1 cellular context compared by ENCODE assay signal in genomic region chr3:72052841-72053409, GRCh38.
TF ChIP-seq lines count a peak whose summit lies in the region.

No MANE protein-coding gene starts in this region.

TF ChIP-seq in K562, 482 proteins besides CTCF, POLR2A, EP300 and RAD21 (continued from another document and continues in another):
- peak; percentile 95 for TF ChIP-seq MTA3 (IDR thresholded peaks at IDR 0.05; ENCODE audit: borderline replicate concordance)
- no peak for TF ChIP-seq PBX2 (CRISPR knock-in tag; IDR thresholded peaks at IDR 0.05; ENCODE audit: low read depth)
- no peak for TF ChIP-seq PBX2 (tag; conservative IDR thresholded peaks at IDR 0.05; ENCODE audit: low read depth)
- TF ChIP-seq POLR2AphosphoS2 (IDR thresholded peaks at IDR 0.05; ENCODE audit: low read length), result no peak
- TF ChIP-seq FOXA1 (IDR thresholded peaks at IDR 0.05; ENCODE audit: borderline replicate concordance), result no peak
- TF ChIP-seq MBD2 (IDR thresholded peaks at IDR 0.05; ENCODE audit: borderline replicate concordance, low read depth), result no peak
- 0 out of 2 replicates have a peak, but pooled peaks have one; percentile 30 for TF ChIP-seq ZNF175 (CRISPR knock-in tag; IDR thresholded peaks at IDR 0.05; ENCODE audit: low read depth)
- TF ChIP-seq ATF2 (CRISPR knock-in tag; IDR thresholded peaks at IDR 0.05), result no peak
- no peak for TF ChIP-seq ZNF140 (CRISPR knock-in tag; IDR thresholded peaks at IDR 0.05)
- no peak for TF ChIP-seq TCFL5 (CRISPR knock-in tag; conservative IDR thresholded peaks at IDR 0.05)
- no peak for TF ChIP-seq ELK1 (CRISPR knock-in tag; IDR thresholded peaks at IDR 0.05)
- no peak for TF ChIP-seq CGGBP1 (CRISPR knock-in tag; IDR thresholded peaks at IDR 0.05)
- no peak for TF ChIP-seq RBM14 (IDR thresholded peaks at IDR 0.05; ENCODE audit: borderline replicate concordance, insufficient read depth, low read depth, low read length)
- no peak for TF ChIP-seq HCFC1 (IDR thresholded peaks at IDR 0.05; ENCODE audit: low read depth, low read length)
- TF ChIP-seq DLX4 (CRISPR knock-in tag; IDR thresholded peaks at IDR 0.05), result no peak
- TF ChIP-seq ZBTB11 (CRISPR knock-in tag; IDR thresholded peaks at IDR 0.05), result no peak
- peak; percentile 69 for TF ChIP-seq GATA2 (CRISPR knock-in tag; IDR thresholded peaks at IDR 0.05)
- TF ChIP-seq TBP (optimal IDR thresholded peaks at IDR 0.05; ENCODE audit: low read depth, low read length), result no peak
- no peak for TF ChIP-seq ZNF277 (CRISPR knock-in tag; IDR thresholded peaks at IDR 0.05; ENCODE audit: borderline replicate concordance)
- TF ChIP-seq RB1 (IDR thresholded peaks at IDR 0.05; ENCODE audit: low read depth), result no peak
- no peak for TF ChIP-seq PTBP1 (IDR thresholded peaks at IDR 0.05; ENCODE audit: low read depth, low read length)
- no peak for TF ChIP-seq ARID3B (CRISPR knock-in tag; IDR thresholded peaks at IDR 0.05; ENCODE audit: borderline replicate concordance)
- TF ChIP-seq ZNF584 (CRISPR knock-in tag; IDR thresholded peaks at IDR 0.05; ENCODE audit: low read depth), result no peak
- TF ChIP-seq E2F5 (CRISPR knock-in tag; IDR thresholded peaks at IDR 0.05), result no peak
- TF ChIP-seq EP400 (IDR thresholded peaks at IDR 0.05), result peak; percentile 53
- TF ChIP-seq THRB (CRISPR knock-in tag; conservative IDR thresholded peaks at IDR 0.05), result no peak
- no peak for TF ChIP-seq ZNF282 (CRISPR knock-in tag; IDR thresholded peaks at IDR 0.05)
- 0 out of 2 replicates have a peak, but pooled peaks have one; percentile 8 for TF ChIP-seq TEAD4 (IDR thresholded peaks at IDR 0.05; ENCODE audit: low read length)
- TF ChIP-seq TEAD4 (CRISPR knock-in tag; IDR thresholded peaks at IDR 0.05; ENCODE audit: borderline replicate concordance), result no peak
- no peak for TF ChIP-seq NEUROD1 (IDR thresholded peaks at IDR 0.05; ENCODE audit: borderline replicate concordance, low read depth, low read length, partially characterized antibody)
- TF ChIP-seq IFI16 (CRISPR knock-in tag; IDR thresholded peaks at IDR 0.05), result no peak
- TF ChIP-seq ZFP1 (CRISPR knock-in tag; IDR thresholded peaks at IDR 0.05), result no peak
- peak; percentile 59 for TF ChIP-seq E2F8 (IDR thresholded peaks at IDR 0.05; ENCODE audit: low read depth, partially characterized antibody)
- 0 out of 4 replicates have a peak, but pooled peaks of 1 of the 2 experiments have one; percentile 30 for TF ChIP-seq CSDE1 (IDR thresholded peaks at IDR 0.05)
- no peak for TF ChIP-seq SAFB (IDR thresholded peaks at IDR 0.05; ENCODE audit: borderline replicate concordance, low read depth, low read length)
- TF ChIP-seq ZNF184 (CRISPR knock-in tag; IDR thresholded peaks at IDR 0.05), result no peak
- TF ChIP-seq ZNF316 (IDR thresholded peaks at IDR 0.05), result peak; percentile 51; the same call in 1 of the 2 replicates
- TF ChIP-seq RBM25 (IDR thresholded peaks at IDR 0.05; ENCODE audit: low read depth, low read length, severe bottlenecking), result no peak
- no peak for TF ChIP-seq DIDO1 (tag; IDR thresholded peaks at IDR 0.05; ENCODE audit: low read depth)
- no peak for TF ChIP-seq ETV1 (tag; conservative IDR thresholded peaks at IDR 0.05; ENCODE audit: low read depth)
- TF ChIP-seq E2F3 (CRISPR knock-in tag; IDR thresholded peaks at IDR 0.05), result no peak
- no peak for TF ChIP-seq ZNF41 (CRISPR knock-in tag; conservative IDR thresholded peaks at IDR 0.05)
- no peak for TF ChIP-seq PHTF2 (CRISPR knock-in tag; IDR thresholded peaks at IDR 0.05)
- peak; percentile 47; the same call in 1 of the 2 replicates for TF ChIP-seq SOX6 (IDR thresholded peaks at IDR 0.05)
- no peak for TF ChIP-seq ZBTB43 (CRISPR knock-in tag; IDR thresholded peaks at IDR 0.05)
- TF ChIP-seq CCAR2 (IDR thresholded peaks at IDR 0.05; ENCODE audit: low read depth, low read length), result no peak
